In the genomic region with DNA sequence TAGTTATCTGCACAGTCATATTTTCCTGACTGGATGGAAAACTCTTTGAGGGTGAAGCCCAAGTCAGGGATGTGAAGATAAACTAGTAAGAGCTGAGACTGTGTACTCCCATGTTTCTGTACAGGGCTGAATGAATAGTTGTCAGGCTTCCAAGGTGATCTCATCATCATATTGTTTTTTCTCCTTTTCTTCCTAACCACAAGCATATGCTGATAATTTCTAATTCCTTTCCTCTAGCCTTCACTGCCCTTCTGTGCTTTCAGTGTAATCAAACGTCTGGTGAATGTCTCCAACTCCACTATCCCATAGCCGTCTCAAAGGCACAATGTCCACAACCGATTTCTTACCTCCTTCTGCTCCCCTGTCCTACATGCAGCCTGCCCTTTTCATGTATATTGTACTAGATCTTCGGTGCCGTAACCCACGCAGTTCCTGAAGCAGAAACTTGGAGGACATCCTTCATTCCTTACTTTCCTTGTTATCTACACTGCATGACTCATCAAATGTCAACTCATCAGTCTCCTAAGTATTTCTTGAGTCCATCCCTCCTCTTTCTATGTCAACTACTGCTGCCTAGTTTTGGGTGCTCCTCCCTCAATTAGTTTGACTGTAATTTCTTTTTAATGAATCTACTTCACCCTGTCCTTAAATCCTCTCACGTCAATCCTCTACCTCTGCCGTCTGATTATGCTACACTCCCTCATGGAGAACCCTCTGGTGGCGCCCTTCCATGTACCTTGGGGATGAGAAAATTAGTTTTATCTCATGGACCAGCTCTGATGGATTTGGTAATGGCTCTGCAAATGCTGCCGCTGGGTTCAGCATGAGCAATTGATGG, we compare ENCODE assay signal across 8 cellular contexts. TPM values are rescaled to one million over a fixed set of nuclear protein-coding genes. Genes with fewer than 3 reads are reported as not detected.
DNase-seq lines count a peak whose midpoint lies in the region; ATAC-seq and TF ChIP-seq lines count a peak whose summit lies in the region.

No MANE protein-coding gene starts in this region.

- CTCF ChIA-PET in AG04449 (lab: Yijun Ruan, JAX) = interaction anchor here (1.2 to 1.8 kb wide), 2 partner anchors 22 to 144 kb away, joined by 3 to 4 read pairs; no protein-coding TSS in a partner anchor

- H3K4me3 ChIP-seq in AG04449 (ENCODE audit: low read depth, low read length) (peak overlapping the region; percentile 0; the same call in 1 of the 2 replicates), cardiac fibroblast (replicated peaks in 1 of 2; ENCODE audit: low read depth in 2 of 2, low read length in 2 of 2) (peak overlapping the region; percentile 19 to 46)

- TF ChIP-seq CTCF in AG04449 (IDR thresholded peaks at IDR 0.05; ENCODE audit: insufficient read depth, low read length, missing control alignments) (no peak), cardiac fibroblast (IDR thresholded peaks at IDR 0.05; ENCODE audit: low read depth, low read length) (no peak)

- ATAC-seq in GM18520 (IDR thresholded peaks at IDR 0.05; ENCODE audit: unreplicated experiment) (no peak), HG02571 (IDR thresholded peaks at IDR 0.05; ENCODE audit: unreplicated experiment) (no peak), HG03108 (IDR thresholded peaks at IDR 0.05; ENCODE audit: unreplicated experiment) (no peak)

- POLR2A ChIA-PET in AG04449 (lab: Yijun Ruan, JAX) = no interaction called here

- DNase-seq in AG04449 (ENCODE audit: low read depth, low spot score) (peak; percentile 86), LHCN-M2 (ENCODE audit: low read depth) (peak; percentile 89), cardiac fibroblast (ENCODE audit: low read depth in 2 of 2) (peak; percentile 96 to 97), medulla oblongata (ENCODE audit: extremely low spot score) (peak; percentile 45), HK-2 (ENCODE audit: unreplicated experiment) (no peak)

RNA-seq across cellular contexts. Expression of a gene that starts 21.9 kb away (rescaled TPM):
- 8.0 and 10.1 TPM in 2 replicates for total RNA-seq in LHCN-M2 (2014; rRNA removed)
- 3.2 TPM for polyA plus RNA-seq in LHCN-M2 (2012)
